Comparison of ENCODE assay signal across 16 cellular contexts in the genomic region with DNA sequence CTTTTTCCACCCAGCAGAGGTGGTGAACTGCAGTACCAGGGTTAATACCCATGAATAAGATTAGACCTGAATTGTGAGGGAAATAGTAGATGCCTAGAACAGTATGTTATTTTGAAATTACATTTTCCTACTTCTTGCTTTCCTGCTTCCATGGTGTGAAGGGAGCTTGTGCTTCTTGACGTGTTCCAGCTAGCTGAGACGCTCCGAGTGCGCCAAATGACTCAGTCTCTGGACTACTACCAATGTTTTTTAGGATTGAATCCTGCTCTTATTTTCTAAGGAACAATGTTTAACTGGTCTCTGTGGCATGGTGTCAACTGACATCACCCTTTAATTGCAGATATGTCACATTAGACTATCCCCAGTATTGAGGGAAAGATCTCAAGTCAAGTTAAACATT.
A peak's percentile ranks its signal among the peaks of the same experiment; 100 is the strongest.
DNase-seq lines count a peak whose midpoint lies in the region; FAIRE-seq and TF ChIP-seq lines count a peak whose summit lies in the region.
"Had no signal": no experiment of that assay in that cellular context is flagged by ENCODE, and none has a peak within 500 bp of the region (broad histone marks: within the 10 kb centered on the region; RNA-seq: fewer than 3 reads in every experiment).

No MANE protein-coding gene starts in this region.

- H3K4me1 ChIP-seq in esophagus muscularis mucosa, result peaks cover 3 to 27% (median 22%) of the 10 kb centered on the region in 4 donors
- peaks cover 28% of the 10 kb centered on the region for H3K4me1 ChIP-seq in keratinocyte (ENCODE audit: control insufficient read depth, extremely low read depth, insufficient read depth, low read length)
- peaks cover 2% of the 10 kb centered on the region for H3K4me1 ChIP-seq in stomach smooth muscle (ENCODE audit: control insufficient read depth, insufficient read depth, low read length)
- no peaks in the 10 kb centered on the region for H3K4me1 ChIP-seq in Karpas-422 (ENCODE audit: low read length)
- H3K4me1 ChIP-seq in trophoblast cell (ENCODE audit: control insufficient read depth in 1 of 2, insufficient read depth in 2 of 2, low read length in 2 of 2), result no peaks in the 10 kb centered on the region
- peaks cover 38% of the 10 kb centered on the region for H3K4me1 ChIP-seq in Caco-2

- H2AFZ ChIP-seq in keratinocyte (ENCODE audit: control insufficient read depth, low read length), result no peak overlapping the region
- H2AFZ ChIP-seq in Karpas-422 (ENCODE audit: low read length), result no peak overlapping the region
- no peak overlapping the region for H2AFZ ChIP-seq in trophoblast cell (ENCODE audit: insufficient read depth, low read length, poor library complexity)

- POLR2A ChIA-PET in Caco-2 (lab: Charles Lee), result no interaction called here

- TF ChIP-seq EP300 in esophagus muscularis mucosa (IDR thresholded peaks at IDR 0.05), result no peak

- H3K27ac ChIP-seq in esophagus muscularis mucosa (replicated peaks in 1 of 4) (peak overlapping the region in 2 of 4 donors; percentile 4 to 11), keratinocyte (ENCODE audit: control insufficient read depth, insufficient read depth, low read length) (peak overlapping the region; percentile 50), stomach smooth muscle (ENCODE audit: low read length) (peak overlapping the region; percentile 7), Karpas-422 (ENCODE audit: low read length) (no peak overlapping the region), trophoblast cell (ENCODE audit: low read depth, low read length) (no peak overlapping the region)

- CTCF ChIA-PET in Caco-2 (lab: Charles Lee), result interaction anchor here (0.5 to 2.1 kb wide), 4 partner anchors 16 to 1417 kb away, joined by 3 to 9 read pairs (median 3); no protein-coding TSS in a partner anchor

- no peak overlapping the region for H3K23ac ChIP-seq in trophoblast cell (ENCODE audit: low read length)

- TF ChIP-seq POLR2A in esophagus muscularis mucosa (IDR thresholded peaks at IDR 0.05; ENCODE audit: low read depth), result no peak

- no peak overlapping the region for H3K18ac ChIP-seq in trophoblast cell (ENCODE audit: low read length)

- H3K9ac ChIP-seq in keratinocyte (ENCODE audit: control insufficient read depth, extremely low read depth, insufficient read depth, low read length) (no peak overlapping the region), stomach smooth muscle (ENCODE audit: low read length in 2 of 2) (no peak overlapping the region), Karpas-422 (ENCODE audit: low read length) (no peak overlapping the region), trophoblast cell (ENCODE audit: low read length) (no peak overlapping the region)

- H3K4ac ChIP-seq in trophoblast cell (ENCODE audit: low read depth, low read length), result no peak overlapping the region

- H3K36me3 ChIP-seq in MG63 (no peaks in the 10 kb centered on the region), esophagus muscularis mucosa (no peaks in the 10 kb centered on the region), keratinocyte (ENCODE audit: control insufficient read depth in 2 of 2, extremely low read depth in 1 of 2, insufficient read depth in 2 of 2, low read length in 2 of 2) (no peaks in the 10 kb centered on the region), stomach smooth muscle (ENCODE audit: control insufficient read depth in 2 of 2, insufficient read depth in 2 of 2, low read length in 2 of 2) (no peaks in the 10 kb centered on the region), Karpas-422 (ENCODE audit: insufficient read depth, low read length) (no peaks in the 10 kb centered on the region), trophoblast cell (ENCODE audit: control insufficient read depth in 1 of 2, insufficient read depth in 2 of 2, low read length in 2 of 2) (no peaks in the 10 kb centered on the region), Caco-2 (ENCODE audit: control insufficient read depth, insufficient read depth, low read length) (no peaks in the 10 kb centered on the region)

- no peak overlapping the region for H3K27ac Mint-ChIP-seq in Caco-2 (ENCODE audit: unreplicated experiment)
- H3K27ac Mint-ChIP-seq: activated CD8-positive, alpha-beta memory T cell treated with anti-CD3 and anti-CD28 coated beads, Interleukin-2, amount 10 ng/mL, durations not matched to agents 7 days and 5 days; activated naive CD4-positive, alpha-beta T cell treated with anti-CD3 and anti-CD28 coated beads, Interleukin-2, amount 50 U/mL, for 24 hours; IgD-negative memory B cell; stimulated activated effector memory CD8-positive, alpha-beta T cell treated with anti-CD3 and anti-CD28 coated beads, Interleukin-12 subunit alpha, Interleukin-12 subunit beta, amount 100 ng/mL, for 72 hours had no signal

- H3K79me2 ChIP-seq in keratinocyte (ENCODE audit: control insufficient read depth, insufficient read depth, low read length), result no peaks in the 10 kb centered on the region
- H3K79me2 ChIP-seq in Karpas-422 (ENCODE audit: low read length), result no peaks in the 10 kb centered on the region
- H3K79me2 ChIP-seq in trophoblast cell (ENCODE audit: control insufficient read depth, insufficient read depth, low read length, poor library complexity), result no peaks in the 10 kb centered on the region

- H3K9me3 ChIP-seq in MG63 (no peaks in the 10 kb centered on the region), esophagus muscularis mucosa (peaks cover 0 to 4% (median 0%) of the 10 kb centered on the region in 4 donors), keratinocyte (ENCODE audit: control insufficient read depth, low read depth, low read length) (no peaks in the 10 kb centered on the region), stomach smooth muscle (ENCODE audit: control insufficient read depth in 2 of 2, low read length in 2 of 2) (peaks cover 0 to 5% of the 10 kb centered on the region in 2 donors), Karpas-422 (ENCODE audit: low read length) (no peaks in the 10 kb centered on the region), trophoblast cell (ENCODE audit: insufficient read depth, low read depth, low read length) (no peaks in the 10 kb centered on the region), Caco-2 (no peaks in the 10 kb centered on the region)

- no peak overlapping the region for H4K8ac ChIP-seq in trophoblast cell (ENCODE audit: low read depth, low read length)

- no peak overlapping the region for H3K14ac ChIP-seq in trophoblast cell (ENCODE audit: low read length)

- peaks cover 34% of the 10 kb centered on the region for H3K4me1 Mint-ChIP-seq in Caco-2 (ENCODE audit: low read depth, unreplicated experiment)
- H3K4me1 Mint-ChIP-seq: IgD-negative memory B cell had no signal

- dilution Hi-C loops in keratinocyte (cut with MboI; ENCODE audit: extremely low pct_ligation_motif_present, low sequenced_read_pairs), result no loop called here

- DNase-seq in MG63, result peak; percentile 59
- peak; percentile 85 for DNase-seq in esophagus muscularis mucosa (ENCODE audit: extremely low spot score)
- DNase-seq in keratinocyte (ENCODE audit: low read depth, low spot score), result peak; percentile 32
- DNase-seq in Karpas-422, result no peak
- DNase-seq in trophoblast cell, result no peak
- DNase-seq in Caco-2, result no peak
- no peak for DNase-seq in activated naive CD4-positive, alpha-beta T cell treated with anti-CD3 and anti-CD28 coated beads, Interleukin-2, amount 50 U/mL, for 16 hours
- DNase-seq: activated CD8-positive, alpha-beta memory T cell treated with anti-CD3 and anti-CD28 coated beads, Interleukin-2, amount 10 ng/mL, durations not matched to agents 7 days and 5 days; Calu3; GOT3; NCI-H226; stimulated activated CD4-positive, alpha-beta T cell treated with anti-CD3 and anti-CD28 coated beads, Interleukin-4, amount 100 ng/mL, for 24 hours had no signal

- H4K20me1 ChIP-seq in keratinocyte (ENCODE audit: control insufficient read depth, extremely low read depth, insufficient read depth, low read length), result no peaks in the 10 kb centered on the region
- no peaks in the 10 kb centered on the region for H4K20me1 ChIP-seq in Karpas-422 (ENCODE audit: insufficient read depth, low read depth, low read length)

- H3K4me2 ChIP-seq in keratinocyte (ENCODE audit: control insufficient read depth, extremely low read depth, insufficient read depth, low read depth, low read length) (peak overlapping the region; percentile 54), Karpas-422 (ENCODE audit: low read depth, low read length, poor library complexity, severe bottlenecking) (no peak overlapping the region), trophoblast cell (ENCODE audit: low read length) (no peak overlapping the region)

- intact Hi-C loops in esophagus muscularis mucosa (cut with DNase I) (no loop called here), Caco-2 (cut with micrococcal nuclease; ENCODE audit: unreplicated experiment) (loop anchor here (2.0 to 10.0 kb wide), 2 partner anchors 39 to 513 kb away; no protein-coding TSS in a partner anchor)

- TF ChIP-seq CTCF in esophagus muscularis mucosa (IDR thresholded peaks at IDR 0.05) (no peak), keratinocyte (optimal IDR thresholded peaks at IDR 0.05 in 1 of 3, IDR thresholded peaks at IDR 0.05 in 1 of 3, conservative IDR thresholded peaks at IDR 0.05 in 1 of 3; ENCODE audit: extremely low read depth in 1 of 3, insufficient read depth in 2 of 3, low read length in 3 of 3) (no peak), Caco-2 (IDR thresholded peaks at IDR 0.05; ENCODE audit: insufficient read depth in 1 of 2, low read depth in 1 of 2, low read length in 1 of 2, severe bottlenecking in 1 of 2, unreplicated experiment in 1 of 2) (no peak)

- no peak overlapping the region for H2AK5ac ChIP-seq in trophoblast cell (ENCODE audit: low read length)

- no peaks in the 10 kb centered on the region for H3K79me1 ChIP-seq in trophoblast cell (ENCODE audit: low read length)

- H4K91ac ChIP-seq in trophoblast cell (ENCODE audit: low read depth, low read length), result no peak overlapping the region

- no peak overlapping the region for H2BK12ac ChIP-seq in trophoblast cell (ENCODE audit: low read length)

- H2BK120ac ChIP-seq in trophoblast cell (ENCODE audit: insufficient read depth, low read length, poor library complexity), result no peak overlapping the region

- H3K9me3 Mint-ChIP-seq in Caco-2 (ENCODE audit: unreplicated experiment), result peaks cover 27% of the 10 kb centered on the region

- no peak overlapping the region for H2BK5ac ChIP-seq in trophoblast cell (ENCODE audit: low read depth, low read length, poor library complexity)

- no peaks in the 10 kb centered on the region for H3K27me3 Mint-ChIP-seq in Caco-2 (ENCODE audit: insufficient read depth, unreplicated experiment)

- no peak overlapping the region for H3K4me3 Mint-ChIP-seq in Caco-2 (ENCODE audit: unreplicated experiment)
- H3K4me3 Mint-ChIP-seq: activated CD8-positive, alpha-beta memory T cell treated with anti-CD3 and anti-CD28 coated beads, Interleukin-2, amount 10 ng/mL, durations not matched to agents 7 days and 5 days; activated naive CD4-positive, alpha-beta T cell treated with anti-CD3 and anti-CD28 coated beads, Interleukin-2, amount 50 U/mL, for 24 hours; IgD-negative memory B cell; stimulated activated effector memory CD8-positive, alpha-beta T cell treated with anti-CD3 and anti-CD28 coated beads, Interleukin-12 subunit alpha, Interleukin-12 subunit beta, amount 100 ng/mL, for 72 hours had no signal

- BruUV-seq in Caco-2 (replicated peaks; lab: Mats Ljungman, UMichigan), result no TSS peak

- H3K9me2 ChIP-seq in Karpas-422 (replicated peaks; ENCODE audit: insufficient read depth, low read length), result no peaks in the 10 kb centered on the region

- WGBS in esophagus muscularis mucosa, result 62% methylated on average over 4 of the region's 4 CpGs
- whole genome bisulfite sequencing in trophoblast cell (ENCODE audit: extremely low coverage, insufficient coverage, insufficient read length), result no CpG with 5 or more reads among the region's 4 CpGs

- H4K12ac ChIP-seq in trophoblast cell (ENCODE audit: low read depth, low read length), result no peak overlapping the region

- FAIRE-seq in keratinocyte (lab: Jason Lieb, UNC), result peak; percentile 97

- H3K4me3 ChIP-seq in MG63 (no peak overlapping the region), esophagus muscularis mucosa (no peak overlapping the region), keratinocyte (ENCODE audit: control insufficient read depth in 2 of 3, extremely low read depth in 1 of 3, insufficient read depth in 2 of 3, low read depth in 1 of 3, low read length in 3 of 3) (no peak overlapping the region), stomach smooth muscle (ENCODE audit: low read length in 2 of 2) (no peak overlapping the region), Karpas-422 (ENCODE audit: low read length) (no peak overlapping the region), trophoblast cell (ENCODE audit: low read depth, low read length) (no peak overlapping the region), Caco-2 (ENCODE audit: low read depth, low read length) (no peak overlapping the region)

- no peaks in the 10 kb centered on the region for H3K36me3 Mint-ChIP-seq in Caco-2 (ENCODE audit: insufficient read depth, unreplicated experiment)
- H3K36me3 Mint-ChIP-seq: activated CD8-positive, alpha-beta memory T cell treated with anti-CD3 and anti-CD28 coated beads, Interleukin-2, amount 10 ng/mL, durations not matched to agents 7 days and 5 days; IgD-negative memory B cell; stimulated activated effector memory CD8-positive, alpha-beta T cell treated with anti-CD3 and anti-CD28 coated beads, Interleukin-12 subunit alpha, Interleukin-12 subunit beta, amount 100 ng/mL, for 72 hours had no signal

- H3K27me3 ChIP-seq in MG63 (no peaks in the 10 kb centered on the region), esophagus muscularis mucosa (no peaks in the 10 kb centered on the region), keratinocyte (ENCODE audit: control insufficient read depth, extremely low read depth, insufficient read depth, low read length) (no peaks in the 10 kb centered on the region), stomach smooth muscle (ENCODE audit: control insufficient read depth in 1 of 2, insufficient read depth in 2 of 2, low read length in 2 of 2) (no peaks in the 10 kb centered on the region), Karpas-422 (ENCODE audit: low read length) (no peaks in the 10 kb centered on the region), trophoblast cell (ENCODE audit: insufficient read depth, low read length) (no peaks in the 10 kb centered on the region), Caco-2 (replicated peaks; ENCODE audit: control insufficient read depth, insufficient read depth, low read length) (no peaks in the 10 kb centered on the region)

- no peaks in the 10 kb centered on the region for H3K9me1 ChIP-seq in keratinocyte (ENCODE audit: control insufficient read depth, extremely low read depth, insufficient read depth, low read length)

Comparison
In these comparisons a context has a peak if more than half of its experiments do, and no peak if none do; other contexts are left out.
1. DNase-seq: peak in MG63 (single experiment), esophagus muscularis mucosa (single experiment) and keratinocyte (single experiment); none in Karpas-422 (single experiment), trophoblast cell (0 of 2), Caco-2 (0 of 2) and activated naive CD4-positive, alpha-beta T cell treated with anti-CD3 and anti-CD28 coated beads, Interleukin-2, amount 50 U/mL, for 16 hours (single experiment).
2. H3K27ac ChIP-seq: peak in keratinocyte (single experiment) and stomach smooth muscle (single experiment); none in Karpas-422 (single experiment) and trophoblast cell (single experiment).